In the genomic region with DNA sequence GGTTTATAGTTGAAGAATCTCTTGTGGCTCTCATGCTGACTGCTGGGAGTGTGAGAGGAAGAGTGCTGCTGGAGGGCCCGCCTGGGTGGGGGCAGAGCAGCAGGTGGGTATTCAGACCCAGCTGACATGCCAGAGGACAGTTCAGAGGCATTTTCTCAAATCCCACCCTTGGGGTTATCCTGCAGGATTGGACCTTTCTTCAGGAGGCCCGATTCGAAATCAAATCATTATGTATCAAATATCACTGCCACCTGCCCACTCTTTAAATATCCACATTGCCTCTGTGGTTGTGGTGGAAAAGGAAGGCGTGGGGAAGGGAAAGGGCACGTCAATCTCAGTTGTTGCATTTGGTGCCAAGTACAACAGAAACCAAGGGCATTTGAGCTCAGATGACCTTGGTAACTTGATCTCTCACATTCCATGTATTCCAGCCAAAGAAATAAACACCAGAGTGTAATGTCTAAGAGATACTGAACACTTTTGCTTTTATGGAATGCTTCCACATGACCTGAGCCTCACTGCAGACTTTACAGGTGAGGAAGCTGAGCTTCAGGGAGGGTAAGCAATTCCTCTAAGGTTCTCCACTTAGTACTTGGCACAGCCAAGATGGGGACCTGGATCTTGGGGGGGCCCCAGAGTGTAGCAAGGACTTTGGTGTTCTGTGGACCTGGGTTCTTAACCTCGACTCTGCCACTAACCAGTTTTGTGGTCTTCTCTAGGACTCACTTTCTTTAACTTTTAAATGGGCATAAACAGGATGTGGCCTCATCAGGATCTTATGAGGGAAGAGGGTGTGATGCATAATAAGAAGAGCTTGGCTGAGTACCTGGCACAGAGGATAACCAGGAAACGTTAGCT, we compare ENCODE assay signal across 10 cellular contexts.
DNase-seq lines count a peak whose midpoint lies in the region; ATAC-seq and TF ChIP-seq lines count a peak whose summit lies in the region.
"Had no signal": no experiment of that assay in that cellular context is flagged by ENCODE, and none has a peak within 500 bp of the region (broad histone marks: within the 10 kb centered on the region; RNA-seq: fewer than 3 reads in every experiment).

No MANE protein-coding gene starts in this region.

- H3K4me1 ChIP-seq in vagina = peaks cover 49% of the 10 kb centered on the region

- intact Hi-C loops in vagina (cut with DNase I) (no loop called here), head of caudate nucleus (cut with DNase I) (no loop called here)

- peak overlapping the region; percentile 51 for H3K4me3 Mint-ChIP-seq in activated naive CD4-positive, alpha-beta T cell treated with anti-CD3 and anti-CD28 coated beads, Interleukin-2, amount 50 U/mL, for 24 hours
- H3K4me3 Mint-ChIP-seq in central memory CD8-positive, alpha-beta T cell = peak overlapping the region; percentile 55

- TF ChIP-seq CTCF in vagina (IDR thresholded peaks at IDR 0.05) (no peak), GM20000 (IDR thresholded peaks at IDR 0.05; ENCODE audit: extremely low read depth, missing control alignments) (no peak)

- H3K4me1 Mint-ChIP-seq in activated naive CD4-positive, alpha-beta T cell treated with anti-CD3 and anti-CD28 coated beads, Interleukin-2, amount 50 U/mL, for 24 hours = peaks cover 40% of the 10 kb centered on the region
- H3K4me1 Mint-ChIP-seq in central memory CD8-positive, alpha-beta T cell = peaks cover 31% of the 10 kb centered on the region

- peak overlapping the region; percentile 82 for H3K27ac Mint-ChIP-seq in activated naive CD4-positive, alpha-beta T cell treated with anti-CD3 and anti-CD28 coated beads, Interleukin-2, amount 50 U/mL, for 24 hours
- peak overlapping the region; percentile 5 for H3K27ac Mint-ChIP-seq in central memory CD8-positive, alpha-beta T cell (ENCODE audit: low read depth)

- no peaks in the 10 kb centered on the region for H3K36me3 ChIP-seq in vagina

- H3K27me3 ChIP-seq in vagina = no peaks in the 10 kb centered on the region

- no peak for TF ChIP-seq POLR2A in vagina (IDR thresholded peaks at IDR 0.05)

- H3K4me3 ChIP-seq in vagina = no peak overlapping the region

- H3K9me3 ChIP-seq in vagina = no peaks in the 10 kb centered on the region

- no peak for DNase-seq in activated naive CD4-positive, alpha-beta T cell treated with Interleukin-2 at 50 U/mL for 16 hours
- DNase-seq in central memory CD8-positive, alpha-beta T cell (ENCODE audit: low spot score in 2 of 2) = no peak
- DNase-seq in lung microvascular endothelial cell (ENCODE audit: low read depth in 2 of 2) (peak; percentile 65 to 85), vagina (ENCODE audit: extremely low spot score in 2 of 2) (no peak), GM20000 (ENCODE audit: low spot score) (no peak), head of caudate nucleus (no peak), activated gamma-delta T cell treated with Interleukin-2 at 50 U/mL for 16 hours (no peak)
- DNase-seq: activated CD4-positive, alpha-beta T cell treated with anti-CD3 and anti-CD28 coated beads, Interleukin-2, amount 50 U/mL, for 4 hours; NCI-H1092 had no signal

- ATAC-seq in central memory CD8-positive, alpha-beta T cell (replicated peaks; ENCODE audit: extremely low read depth, poor library complexity, severe bottlenecking) = no peak

- H3K27ac ChIP-seq in vagina = peak overlapping the region; percentile 28

- no peaks in the 10 kb centered on the region for H3K9me3 Mint-ChIP-seq in activated naive CD4-positive, alpha-beta T cell treated with anti-CD3 and anti-CD28 coated beads, Interleukin-2, amount 50 U/mL, for 24 hours
- H3K9me3 Mint-ChIP-seq in central memory CD8-positive, alpha-beta T cell = no peaks in the 10 kb centered on the region

- H3K27me3 Mint-ChIP-seq in activated naive CD4-positive, alpha-beta T cell treated with anti-CD3 and anti-CD28 coated beads, Interleukin-2, amount 50 U/mL, for 24 hours = no peaks in the 10 kb centered on the region
- no peaks in the 10 kb centered on the region for H3K27me3 Mint-ChIP-seq in central memory CD8-positive, alpha-beta T cell

- H3K36me3 Mint-ChIP-seq in activated naive CD4-positive, alpha-beta T cell treated with anti-CD3 and anti-CD28 coated beads, Interleukin-2, amount 50 U/mL, for 24 hours = peaks cover 7% of the 10 kb centered on the region
- no peaks in the 10 kb centered on the region for H3K36me3 Mint-ChIP-seq in central memory CD8-positive, alpha-beta T cell (ENCODE audit: insufficient read depth)

Comparison
In these comparisons a context has a peak if more than half of its experiments do, and no peak if none do; other contexts are left out.
1. DNase-seq: peak in lung microvascular endothelial cell (2 of 2); none in activated naive CD4-positive, alpha-beta T cell treated with Interleukin-2 at 50 U/mL for 16 hours (single experiment), central memory CD8-positive, alpha-beta T cell (0 of 2), vagina (0 of 2), GM20000 (single experiment), head of caudate nucleus (0 of 42) and activated gamma-delta T cell treated with Interleukin-2 at 50 U/mL for 16 hours (single experiment).